15 cellular contexts compared by ENCODE assay signal in genomic region chr5:151739395-151739794, GRCh38. TPM values are rescaled to one million over a fixed set of nuclear protein-coding genes. Genes with fewer than 3 reads are reported as not detected.
DNase-seq lines count a peak whose midpoint lies in the region; ATAC-seq and TF ChIP-seq lines count a peak whose summit lies in the region.
"Had no signal": no experiment of that assay in that cellular context is flagged by ENCODE, and none has a peak within 500 bp of the region (broad histone marks: within the 10 kb centered on the region; RNA-seq: fewer than 3 reads in every experiment).

No MANE protein-coding gene starts in this region.

- H3K27ac ChIP-seq in IMR-90 (ENCODE audit: insufficient read depth, low read length) (peak overlapping the region; percentile 100), left lung (peak overlapping the region; percentile 21 to 79), stomach (peak overlapping the region in 4 of 5 donors; percentile 59 to 80 (median 72))
- H3K27ac ChIP-seq: KMS-11 had no signal

- in situ Hi-C loops in IMR-90 (cut with MboI; ENCODE audit: low sequenced_read_pairs) = loop anchor here (5.0 kb wide), 1 partner anchor 37 kb away; no protein-coding TSS in a partner anchor
- in situ Hi-C loops in astrocyte of the spinal cord (cut with HindIII; ENCODE audit: low sequenced_read_pairs) = no loop called here

- 0 out of 2 replicates have a peak, but pooled peaks have one; percentile 8 for TF ChIP-seq CTCF in IMR-90 (conservative IDR thresholded peaks at IDR 0.05; ENCODE audit: low read depth, low read length)
- TF ChIP-seq CTCF in astrocyte of the spinal cord (IDR thresholded peaks at IDR 0.05; ENCODE audit: low read depth, low read length) = no peak
- TF ChIP-seq CTCF in left lung (IDR thresholded peaks at IDR 0.05) = no peak
- no peak for TF ChIP-seq CTCF in stomach (IDR thresholded peaks at IDR 0.05)
- TF ChIP-seq CTCF in type B pancreatic cell (conservative IDR thresholded peaks at IDR 0.05) = no peak

- intact Hi-C loops in IMR-90 (cut with micrococcal nuclease) = no loop called here
- intact Hi-C loops in left lung (cut with DNase I) = no loop called here
- intact Hi-C loops in stomach (cut with DNase I; ENCODE audit: low total_unique reads) = no loop called here
- intact Hi-C loops in activated CD4-positive, alpha-beta T cell treated with anti-CD3 and anti-CD28 coated beads, Interleukin-2, amount 10 ng/mL, durations not matched to agents 24 days and 14 days (cut with micrococcal nuclease) = no loop called here

- TF ChIP-seq RAD21 in IMR-90 (IDR thresholded peaks at IDR 0.05; ENCODE audit: low read length) = no peak

- POLR2A ChIA-PET in IMR-90 (lab: Charles Lee; ENCODE audit: unreplicated experiment) = interaction anchor here (0.8 to 3.5 kb wide), 7 partner anchors 40 to 78 kb away, joined by 3 to 70 read pairs (median 4); partner anchors contain the start of gene SPARC

- dilution Hi-C loops in IMR-90 (cut with HindIII; ENCODE audit: low sequenced_read_pairs, unreplicated experiment) = no loop called here

- no peak for TF ChIP-seq EP300 in stomach (IDR thresholded peaks at IDR 0.05)

- peak; percentile 2 for ATAC-seq in IMR-90 (ENCODE audit: low read depth)
- ATAC-seq in left lung = peak; percentile 3
- ATAC-seq: effector memory CD8-positive, alpha-beta T cell had no signal

- peak overlapping the region; percentile 99 for H4K91ac ChIP-seq in IMR-90 (ENCODE audit: insufficient read depth, low read depth, low read length)

- H4K8ac ChIP-seq in IMR-90 (ENCODE audit: low read depth in 2 of 2, low read length in 2 of 2) = peak overlapping the region; percentile 56 to 95

- H4K5ac ChIP-seq in IMR-90 (ENCODE audit: low read depth, low read length) = peak overlapping the region; percentile 90

- no peaks in the 10 kb centered on the region for H3K9me3 Mint-ChIP-seq in type B pancreatic cell
- no peaks in the 10 kb centered on the region for H3K9me3 Mint-ChIP-seq in activated CD4-positive, alpha-beta T cell treated with anti-CD3 and anti-CD28 coated beads, Interleukin-2, amount 10 ng/mL, durations not matched to agents 24 days and 14 days
- H3K9me3 Mint-ChIP-seq: activated naive CD8-positive, alpha-beta T cell treated with anti-CD3 and anti-CD28 coated beads, Interleukin-2, amount 10 ng/mL, durations not matched to agents 7 days and 5 days; effector memory CD8-positive, alpha-beta T cell had no signal

- H3K79me1 ChIP-seq in IMR-90 (ENCODE audit: low read depth in 1 of 2, low read length in 2 of 2) = peaks cover 11 to 36% of the 10 kb centered on the region in 2 experiments; a peak in 3 of 4 replicates

- peak overlapping the region; percentile 82 for H3K56ac ChIP-seq in IMR-90 (ENCODE audit: extremely low read depth, insufficient read depth, low read length)

- peak overlapping the region; percentile 98 for H3K14ac ChIP-seq in IMR-90 (replicated peaks; ENCODE audit: low read depth, low read length)

- peaks cover 19% of the 10 kb centered on the region for H3K4me1 Mint-ChIP-seq in type B pancreatic cell (ENCODE audit: unreplicated experiment)
- peaks cover 12% of the 10 kb centered on the region for H3K4me1 Mint-ChIP-seq in activated CD4-positive, alpha-beta T cell treated with anti-CD3 and anti-CD28 coated beads, Interleukin-2, amount 10 ng/mL, durations not matched to agents 24 days and 14 days

- H2BK120ac ChIP-seq in IMR-90 (ENCODE audit: low read depth, low read length) = peak overlapping the region; percentile 98

- no peak overlapping the region for H3K27ac Mint-ChIP-seq in type B pancreatic cell
- no peak overlapping the region for H3K27ac Mint-ChIP-seq in activated CD4-positive, alpha-beta T cell treated with anti-CD3 and anti-CD28 coated beads, Interleukin-2, amount 10 ng/mL, durations not matched to agents 24 days and 14 days
- H3K27ac Mint-ChIP-seq: activated naive CD8-positive, alpha-beta T cell treated with anti-CD3 and anti-CD28 coated beads, Interleukin-2, amount 10 ng/mL, durations not matched to agents 7 days and 5 days; effector memory CD8-positive, alpha-beta T cell had no signal

- H3K27me3 ChIP-seq in IMR-90 (ENCODE audit: control insufficient read depth, insufficient read depth, low read length) = no peaks in the 10 kb centered on the region
- H3K27me3 ChIP-seq in left lung = no peaks in the 10 kb centered on the region
- H3K27me3 ChIP-seq in stomach = no peaks in the 10 kb centered on the region

- peak overlapping the region; percentile 98 for H2BK5ac ChIP-seq in IMR-90 (ENCODE audit: low read depth, low read length, poor library complexity, severe bottlenecking)

- peaks cover 13% of the 10 kb centered on the region for H3K36me3 Mint-ChIP-seq in type B pancreatic cell
- peaks cover 20% of the 10 kb centered on the region for H3K36me3 Mint-ChIP-seq in activated CD4-positive, alpha-beta T cell treated with anti-CD3 and anti-CD28 coated beads, Interleukin-2, amount 10 ng/mL, durations not matched to agents 24 days and 14 days (ENCODE audit: low read depth)

- no peaks in the 10 kb centered on the region for H3K27me3 Mint-ChIP-seq in type B pancreatic cell
- H3K27me3 Mint-ChIP-seq in activated CD4-positive, alpha-beta T cell treated with anti-CD3 and anti-CD28 coated beads, Interleukin-2, amount 10 ng/mL, durations not matched to agents 24 days and 14 days = no peaks in the 10 kb centered on the region
- H3K27me3 Mint-ChIP-seq: activated naive CD8-positive, alpha-beta T cell treated with anti-CD3 and anti-CD28 coated beads, Interleukin-2, amount 10 ng/mL, durations not matched to agents 7 days and 5 days; effector memory CD8-positive, alpha-beta T cell had no signal

- H2AK9ac ChIP-seq in IMR-90 (replicated peaks; ENCODE audit: low read depth, low read length, poor library complexity) = peak overlapping the region; percentile 99

- H2AFZ ChIP-seq in IMR-90 (replicated peaks; ENCODE audit: low read length, poor library complexity) = peak overlapping the region; percentile 75

- BruUV-seq in IMR-90 (replicated peaks; lab: Mats Ljungman, UMichigan) = no TSS peak

- peak overlapping the region; percentile 100 for H3K23ac ChIP-seq in IMR-90 (ENCODE audit: low read depth, low read length)

- WGBS in IMR-90 (ENCODE audit: extremely low coverage in 2 of 2, insufficient read length in 1 of 2), 2 experiments = no CpG with 5 or more reads among the region's 2 CpGs
- 80 to 94% (median 89%) methylated on average over 2 of the region's 2 CpGs for WGBS in stomach, 5 donors

- peaks cover 13% of the 10 kb centered on the region; the same call in 1 of the 2 replicates for H3K9me1 ChIP-seq in IMR-90 (ENCODE audit: insufficient read depth, low read length)

- H3K9me3 ChIP-seq in IMR-90 (ENCODE audit: control insufficient read depth, insufficient read depth, low read length) (no peaks in the 10 kb centered on the region), left lung (no peaks in the 10 kb centered on the region), stomach (no peaks in the 10 kb centered on the region)
- H3K9me3 ChIP-seq: HAP-1, mucosa of descending colon had no signal

- TF ChIP-seq POLR2A in IMR-90 (IDR thresholded peaks at IDR 0.05; ENCODE audit: low read depth, low read length) = no peak
- no peak for TF ChIP-seq POLR2A in stomach (IDR thresholded peaks at IDR 0.05)

- DNase-seq in IMR-90 (no peak), astrocyte of the spinal cord (ENCODE audit: low read depth, low spot score) (peak; percentile 28), left lung (no peak), stomach (no peak), cerebellum (ENCODE audit: low spot score) (no peak), type B pancreatic cell (ENCODE audit: extremely low spot score, unreplicated experiment) (no peak), anterior cingulate cortex (lab: John Stamatoyannopoulos, UW) (no peak)
- DNase-seq in activated CD4-positive, alpha-beta T cell treated with anti-CD3 and anti-CD28 coated beads, Interleukin-2, amount 10 ng/mL, durations not matched to agents 24 days and 14 days = no peak
- DNase-seq: activated CD8-positive, alpha-beta memory T cell treated with anti-CD3 and anti-CD28 coated beads, Interleukin-2, amount 50 U/mL, for 48 hours; activated naive CD8-positive, alpha-beta T cell treated with anti-CD3 and anti-CD28 coated beads, Interleukin-2, amount 10 ng/mL, durations not matched to agents 7 days and 5 days; effector memory CD8-positive, alpha-beta T cell; mucosa of descending colon; stimulated activated CD4-positive, alpha-beta T cell treated with anti-CD3 and anti-CD28 coated beads, Interleukin-12 subunit alpha, Interleukin-12 subunit beta, amount 100 ng/mL, for 4 hours had no signal

- H3K36me3 ChIP-seq in IMR-90 (ENCODE audit: control insufficient read depth, insufficient read depth, low read length) (0 out of 2 replicates have a peak, but pooled peaks cover 2% of the 10 kb centered on the region), left lung (peaks cover 0 to 30% of the 10 kb centered on the region in 2 donors), stomach (peaks cover 0 to 32% (median 23%) of the 10 kb centered on the region in 4 donors)
- H3K36me3 ChIP-seq: HAP-1 had no signal

- peak overlapping the region; percentile 25 for H3K4me2 ChIP-seq in IMR-90 (ENCODE audit: low read depth, low read length)
- H3K4me2 ChIP-seq: KMS-11 had no signal

- no peak overlapping the region for H3K4me3 Mint-ChIP-seq in type B pancreatic cell
- no peak overlapping the region for H3K4me3 Mint-ChIP-seq in activated CD4-positive, alpha-beta T cell treated with anti-CD3 and anti-CD28 coated beads, Interleukin-2, amount 10 ng/mL, durations not matched to agents 24 days and 14 days
- H3K4me3 Mint-ChIP-seq: activated naive CD8-positive, alpha-beta T cell treated with anti-CD3 and anti-CD28 coated beads, Interleukin-2, amount 10 ng/mL, durations not matched to agents 7 days and 5 days; effector memory CD8-positive, alpha-beta T cell had no signal

- H3K4ac ChIP-seq in IMR-90 (ENCODE audit: low read depth, low read length) = peak overlapping the region; percentile 99

- H3K4me1 ChIP-seq in IMR-90 (ENCODE audit: control insufficient read depth, insufficient read depth, low read length) = peaks cover 18% of the 10 kb centered on the region
- peaks cover 18 to 28% of the 10 kb centered on the region in 2 donors for H3K4me1 ChIP-seq in left lung
- peaks cover 10 to 21% (median 15%) of the 10 kb centered on the region in 4 donors for H3K4me1 ChIP-seq in stomach
- H3K4me1 ChIP-seq: HAP-1 had no signal

- H2AK5ac ChIP-seq in IMR-90 (ENCODE audit: low read depth, low read length) = peak overlapping the region; percentile 97

- peak overlapping the region; percentile 87 for H2BK15ac ChIP-seq in IMR-90 (ENCODE audit: low read depth, low read length)

- H3K18ac ChIP-seq in IMR-90 (ENCODE audit: low read depth, low read length) = peak overlapping the region; percentile 93

- CTCF ChIA-PET in IMR-90 (lab: Yijun Ruan, JAX) = interaction anchor here (0.9 to 4.9 kb wide), 12 partner anchors 12 to 303 kb away, joined by 3 to 55 read pairs (median 4); partner anchors contain the start of genes G3BP1 and SPARC

- peak overlapping the region; percentile 14; the same call in 1 of the 2 replicates for H3K9ac ChIP-seq in IMR-90 (ENCODE audit: low read depth, low read length)
- H3K9ac ChIP-seq: KMS-11 had no signal

- H2BK20ac ChIP-seq in IMR-90 (ENCODE audit: low read depth, low read length) = peak overlapping the region; percentile 99

- H3K4me3 ChIP-seq in IMR-90 (ENCODE audit: insufficient read depth, low read depth, low read length) = no peak overlapping the region
- no peak overlapping the region for H3K4me3 ChIP-seq in astrocyte of the spinal cord (ENCODE audit: low read depth, low read length)
- H3K4me3 ChIP-seq in left lung = no peak overlapping the region
- no peak overlapping the region for H3K4me3 ChIP-seq in stomach
- H3K4me3 ChIP-seq: HAP-1, mucosa of descending colon had no signal

- 0 out of 2 replicates have a peak, but pooled peaks cover 4% of the 10 kb centered on the region for H4K20me1 ChIP-seq in IMR-90 (ENCODE audit: insufficient read depth, low read length)

RNA-seq across cellular contexts. Expression of gene ATOX1, which starts 19.0 kb away (rescaled TPM):
- total RNA-seq in IMR-90 (2012; rRNA removed) (56.3 and 76.7 TPM in 2 replicates), left lung (10 to 100 TPM; 72.1 to 89.7 TPM), stomach (10 to 100 TPM in 4 of 5 donors, not detected in 1; 24.6 to 80.6 (median 60.4) TPM), cerebellum (24.4 TPM), type B pancreatic cell (ENCODE audit: low replicate concordance) (81.0 and 110 TPM in 2 replicates)
- polyA plus RNA-seq in IMR-90 (2012; rRNA removed) (360 and 398 TPM in 2 replicates), stomach (100 to 1,000 TPM; 111 to 177 (median 165) TPM)
- 336 and 385 TPM in 2 replicates for polyA plus RNA-seq in IMR-90 (2012; cell fraction: cytosol; rRNA removed)
- 87.4 and 97.2 TPM in 2 replicates for polyA plus RNA-seq in IMR-90 (2012; cell fraction: nucleus; rRNA removed; ENCODE audit: low replicate concordance)
- 75.6 and 78.4 TPM in 2 replicates for total RNA-seq in activated CD4-positive, alpha-beta T cell treated with anti-CD3 and anti-CD28 coated beads, Interleukin-2, amount 10 ng/mL, durations not matched to agents 24 days and 14 days

RNA-seq across cellular contexts. Expression of gene G3BP1, which starts 32.4 kb away (rescaled TPM):
- total RNA-seq in IMR-90 (2012; rRNA removed) (272 and 482 TPM in 2 replicates), left lung (100 to 1,000 TPM; 150 to 207 TPM), stomach (100 to 1,000 TPM in 1 of 5 donors, 10 to 100 TPM in 4; 47.3 to 138 (median 68.7) TPM), cerebellum (84.3 TPM), type B pancreatic cell (ENCODE audit: low replicate concordance) (218 and 241 TPM in 2 replicates)
- polyA plus RNA-seq in IMR-90 (2012; rRNA removed) (32.8 and 40.2 TPM in 2 replicates), stomach (10 to 100 TPM; 15.1 to 20.4 (median 18.6) TPM)
- 11.6 and 22.4 TPM in 2 replicates for polyA plus RNA-seq in IMR-90 (2012; cell fraction: cytosol; rRNA removed)
- polyA plus RNA-seq in IMR-90 (2012; cell fraction: nucleus; rRNA removed; ENCODE audit: low replicate concordance) = 6.2 and 28.5 TPM in 2 replicates
- total RNA-seq in activated CD4-positive, alpha-beta T cell treated with anti-CD3 and anti-CD28 coated beads, Interleukin-2, amount 10 ng/mL, durations not matched to agents 24 days and 14 days = 362 and 367 TPM in 2 replicates

RNA-seq across cellular contexts. Expression of gene SPARC, which starts 52.7 kb away (rescaled TPM):
- 1,186 and 1,450 TPM in 2 replicates for total RNA-seq in IMR-90 (2012; rRNA removed)
- polyA plus RNA-seq in IMR-90 (2012; rRNA removed) = 4,692 and 5,281 TPM in 2 replicates
- polyA plus RNA-seq in IMR-90 (2012; cell fraction: cytosol; rRNA removed) = 1,755 and 1,772 TPM in 2 replicates
- polyA plus RNA-seq in IMR-90 (2012; cell fraction: nucleus; rRNA removed; ENCODE audit: low replicate concordance) = 949 and 1,641 TPM in 2 replicates
- 1,000 to 10,000 TPM; 1,647 to 5,045 TPM for total RNA-seq in left lung
- total RNA-seq in stomach = 1,000 to 10,000 TPM in 1 of 5 donors, 100 to 1,000 TPM in 3, 10 to 100 TPM in 1; 36.2 to 1,348 (median 170) TPM
- 10 to 100 TPM; 80.9 to 87.7 (median 86.7) TPM for polyA plus RNA-seq in stomach
- total RNA-seq in cerebellum = 148 TPM
- total RNA-seq in type B pancreatic cell (ENCODE audit: low replicate concordance) = 454 and 973 TPM in 2 replicates
- not detected in 2 replicates for total RNA-seq in activated CD4-positive, alpha-beta T cell treated with anti-CD3 and anti-CD28 coated beads, Interleukin-2, amount 10 ng/mL, durations not matched to agents 24 days and 14 days

Comparison
In these comparisons a context has a peak if more than half of its experiments do, and no peak if none do; other contexts are left out.
1. H3K27ac ChIP-seq: peak in every context shown above with its lines; median percentile 100 in IMR-90; 72 in stomach; 50 in left lung.
2. RNA of gene SPARC, which starts 52.7 kb away (total RNA-seq): 1,647 to 5,045 TPM in left lung, 1,186 to 1,450 TPM in IMR-90, 454 to 973 TPM in type B pancreatic cell, 36.2 to 1,348 TPM in stomach and 148 TPM in cerebellum (single experiment); not detected in activated CD4-positive, alpha-beta T cell treated with anti-CD3 and anti-CD28 coated beads, Interleukin-2, amount 10 ng/mL, durations not matched to agents 24 days and 14 days; every median in the first group is over 10 times any median in the second.